ENCODE assay signal across 8 cellular contexts in the genomic region with DNA sequence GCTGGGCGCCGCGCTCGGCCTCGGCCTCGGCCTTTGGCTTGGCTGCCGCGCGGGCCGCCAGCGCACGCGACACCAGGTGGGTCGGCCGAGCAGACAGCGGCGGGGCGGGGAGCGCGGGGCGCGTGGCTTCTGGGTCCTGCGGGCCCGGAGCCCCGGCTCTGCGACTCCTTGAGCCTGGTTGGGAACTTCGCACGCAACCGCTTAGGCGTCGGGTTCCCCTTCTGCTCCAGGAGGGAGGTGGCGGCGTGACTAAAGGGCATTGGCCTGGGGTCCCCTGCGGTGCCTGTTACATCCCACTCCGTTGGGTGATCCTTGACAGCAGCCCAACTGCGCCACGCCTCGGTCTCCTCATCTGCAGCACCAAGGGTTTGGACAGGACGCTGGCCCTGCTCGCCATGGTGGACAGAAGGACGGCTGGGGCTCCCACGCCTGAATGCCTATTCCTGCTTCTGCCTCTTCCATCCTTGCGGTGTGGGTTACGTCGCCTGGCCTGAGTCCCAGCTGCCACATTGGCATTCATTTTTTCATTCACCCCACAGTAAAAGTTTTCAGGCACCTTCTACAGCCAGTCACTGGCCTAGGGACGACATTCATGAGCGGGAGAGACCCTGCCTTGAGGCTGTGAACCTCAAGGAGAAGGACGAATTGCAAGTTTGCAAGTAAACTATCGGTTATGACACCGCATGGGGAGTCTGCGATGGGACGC. TPM values are rescaled to one million over a fixed set of nuclear protein-coding genes. Genes with fewer than 3 reads are reported as not detected.
DNase-seq lines count a peak whose midpoint lies in the region; ATAC-seq and TF ChIP-seq lines count a peak whose summit lies in the region.

No MANE protein-coding gene starts in this region.

- no peak for TF ChIP-seq POLR2A in heart left ventricle (IDR thresholded peaks at IDR 0.05)

- H3K36me3 Mint-ChIP-seq in natural killer cell treated with Interleukin-12 subunit alpha and Interleukin-12 subunit beta and Interleukin-15 and Interleukin-18, amount 100 ng/mL, for 72 hours, result peaks cover 7% of the 10 kb centered on the region
- H3K36me3 Mint-ChIP-seq in natural killer cell (no peaks in the 10 kb centered on the region), WTC11 (peaks cover 13% of the 10 kb centered on the region)

- peaks cover 37 to 39% of the 10 kb centered on the region in 2 donors for H3K27me3 Mint-ChIP-seq in natural killer cell treated with Interleukin-12 subunit alpha and Interleukin-12 subunit beta and Interleukin-15 and Interleukin-18, amount 100 ng/mL, for 72 hours
- H3K27me3 Mint-ChIP-seq in natural killer cell (ENCODE audit: low read depth in 2 of 2) (peaks cover 45 to 60% of the 10 kb centered on the region in 2 donors), WTC11 (ENCODE audit: low read depth) (peaks cover 59% of the 10 kb centered on the region)

- H3K9ac ChIP-seq in skeletal muscle tissue (ENCODE audit: low read depth in 1 of 3, low read length in 3 of 3), result peak overlapping the region in 2 of 3 donors; percentile 20 to 40

- no peak overlapping the region for H3K27ac Mint-ChIP-seq in natural killer cell treated with Interleukin-12 subunit alpha and Interleukin-12 subunit beta and Interleukin-15 and Interleukin-18, amount 100 ng/mL, for 72 hours
- H3K27ac Mint-ChIP-seq in natural killer cell, result no peak overlapping the region
- H3K27ac Mint-ChIP-seq in WTC11, result no peak overlapping the region

- WGBS in heart left ventricle, 4 donors, result 13 to 22% (median 15%) methylated on average over 34 to 52 of the region's 52 CpGs

- peak overlapping the region in 5 of 12 donors; percentile 14 to 75 (median 27) for H3K27ac ChIP-seq in heart left ventricle
- no peak overlapping the region for H3K27ac ChIP-seq in skeletal muscle tissue (ENCODE audit: low read depth, low read length)

- DNase-seq in natural killer cell treated with Interleukin-12 subunit alpha and Interleukin-12 subunit beta and Interleukin-15 and Interleukin-18, amount 100 ng/mL, for 72 hours (ENCODE audit: low spot score), result no peak
- DNase-seq in natural killer cell, result no peak
- DNase-seq in WTC11 (ENCODE audit: low spot score), result peak; percentile 49
- peak in 3 of 5 donors; percentile 17 to 38 (median 33) for DNase-seq in heart left ventricle
- no peak for DNase-seq in germinal center (ENCODE audit: low spot score)

- intact Hi-C loops in natural killer cell (cut with micrococcal nuclease), result no loop called here
- intact Hi-C loops in heart left ventricle (cut with DNase I), result no loop called here

- H3K4me3 ChIP-seq in heart left ventricle, result peak overlapping the region in 11 of 12 donors; percentile 27 to 75 (median 59)
- peak overlapping the region; percentile 49 to 67 (median 63) for H3K4me3 ChIP-seq in skeletal muscle tissue (ENCODE audit: low read length in 3 of 3)

- no peaks in the 10 kb centered on the region for H3K9me3 Mint-ChIP-seq in natural killer cell treated with Interleukin-12 subunit alpha and Interleukin-12 subunit beta and Interleukin-15 and Interleukin-18, amount 100 ng/mL, for 72 hours
- H3K9me3 Mint-ChIP-seq in natural killer cell, result no peaks in the 10 kb centered on the region
- peaks cover 7% of the 10 kb centered on the region for H3K9me3 Mint-ChIP-seq in WTC11

- H3K4me3 Mint-ChIP-seq in natural killer cell treated with Interleukin-12 subunit alpha and Interleukin-12 subunit beta and Interleukin-15 and Interleukin-18, amount 100 ng/mL, for 72 hours, result peak overlapping the region; percentile 66
- no peak overlapping the region for H3K4me3 Mint-ChIP-seq in natural killer cell
- peak overlapping the region; percentile 72 for H3K4me3 Mint-ChIP-seq in WTC11

- H3K36me3 ChIP-seq in heart left ventricle (peaks cover 0 to 8% (median 0%) of the 10 kb centered on the region in 9 donors), skeletal muscle tissue (ENCODE audit: control insufficient read depth in 3 of 3, insufficient read depth in 3 of 3, low read length in 3 of 3) (no peaks in the 10 kb centered on the region)

- POLR2A ChIA-PET in WTC11 (lab: Charles Lee), result no interaction called here

- TF ChIP-seq CTCF in natural killer cell (IDR thresholded peaks at IDR 0.05) (no peak), WTC11 (IDR thresholded peaks at IDR 0.05) (no peak), heart left ventricle (IDR thresholded peaks at IDR 0.05) (no peak)

- H3K4me1 Mint-ChIP-seq in natural killer cell treated with Interleukin-12 subunit alpha and Interleukin-12 subunit beta and Interleukin-15 and Interleukin-18, amount 100 ng/mL, for 72 hours (ENCODE audit: low read depth in 2 of 2), result peaks cover 4 to 25% of the 10 kb centered on the region in 2 donors
- H3K4me1 Mint-ChIP-seq in natural killer cell (peaks cover 0 to 15% of the 10 kb centered on the region in 2 donors), WTC11 (peaks cover 19% of the 10 kb centered on the region)

- CTCF ChIA-PET in WTC11 (lab: Charles Lee), result interaction anchor here (0.6 kb wide), 2 partner anchors 41 to 254 kb away, joined by 4 to 5 read pairs; no protein-coding TSS in a partner anchor

- peaks cover 0 to 20% (median 7%) of the 10 kb centered on the region in 12 donors for H3K9me3 ChIP-seq in heart left ventricle
- peaks cover 0 to 4% (median 0%) of the 10 kb centered on the region in 3 donors for H3K9me3 ChIP-seq in skeletal muscle tissue (ENCODE audit: control insufficient read depth in 3 of 3, low read length in 3 of 3)

- H3K27me3 ChIP-seq in heart left ventricle (peaks cover 0 to 44% (median 8%) of the 10 kb centered on the region in 9 donors), skeletal muscle tissue (ENCODE audit: control insufficient read depth in 3 of 3, insufficient read depth in 3 of 3, low read length in 3 of 3) (peaks cover 17 to 34% (median 26%) of the 10 kb centered on the region in 3 donors)

- no peak for ATAC-seq in natural killer cell treated with Interleukin-12 subunit alpha and Interleukin-12 subunit beta and Interleukin-15 and Interleukin-18, amount 100 ng/mL, for 72 hours
- ATAC-seq in natural killer cell (no peak), WTC11 (peak; percentile 9), heart left ventricle (peak in 1 of 4 donors; percentile 4), HG02763 (IDR thresholded peaks at IDR 0.05; ENCODE audit: unreplicated experiment) (no peak), GM18870 (IDR thresholded peaks at IDR 0.05; ENCODE audit: unreplicated experiment) (no peak)

- peaks cover 0 to 44% (median 18%) of the 10 kb centered on the region in 12 donors for H3K4me1 ChIP-seq in heart left ventricle
- H3K4me1 ChIP-seq in skeletal muscle tissue (ENCODE audit: control insufficient read depth in 3 of 3, insufficient read depth in 3 of 3, low read length in 3 of 3), result peaks cover 17 to 18% (median 17%) of the 10 kb centered on the region in 3 donors

TF ChIP-seq in WTC11, 78 proteins besides CTCF, POLR2A, EP300 and RAD21 (continues in another document):
- TF ChIP-seq ARID4B (CRISPR knock-in tag; IDR thresholded peaks at IDR 0.05; ENCODE audit: borderline replicate concordance), result no peak

RNA-seq across cellular contexts. Expression of gene EVC, which starts 0.6 kb away (rescaled TPM):
- total RNA-seq in natural killer cell treated with Interleukin-12 subunit alpha and Interleukin-12 subunit beta and Interleukin-15 and Interleukin-18, amount 100 ng/mL, for 72 hours, result 1 to 10 TPM in 1 of 2 donors, not detected in 1; 7.2 TPM
- total RNA-seq in natural killer cell (1 to 10 TPM in 1 of 3 donors, under 1 TPM in 2; 0.18 to 2.9 (median 0.42) TPM), WTC11 (2021) (10.4 to 14.0 TPM (median 12.5 TPM) in 3 replicates), heart left ventricle (10 to 100 TPM in 1 of 9 donors, 1 to 10 TPM in 8; 3.1 to 11.3 (median 4.2) TPM), skeletal muscle tissue (19.8 TPM)
- polyA plus RNA-seq in heart left ventricle, result 1 to 10 TPM; 2.4 to 2.6 TPM

RNA-seq across cellular contexts. Expression of gene EVC2, which starts 3.3 kb away (rescaled TPM):
- 1 to 10 TPM in 1 of 2 donors, under 1 TPM in 1; 0.12 to 4.4 TPM for total RNA-seq in natural killer cell treated with Interleukin-12 subunit alpha and Interleukin-12 subunit beta and Interleukin-15 and Interleukin-18, amount 100 ng/mL, for 72 hours
- total RNA-seq in natural killer cell (1 to 10 TPM in 2 of 3 donors, under 1 TPM in 1; 0.20 to 2.6 (median 1.5) TPM), WTC11 (2021) (4.8 to 6.3 TPM (median 5.8 TPM) in 3 replicates), heart left ventricle (1 to 10 TPM in 4 of 9 donors, under 1 TPM in 5; 0.46 to 3.1 (median 0.99) TPM), skeletal muscle tissue (5.2 TPM)
- under 1 TPM; 0.89 to 0.95 TPM for polyA plus RNA-seq in heart left ventricle

Comparison
In these comparisons a context has a peak if more than half of its experiments do, and no peak if none do; other contexts are left out.
1. DNase-seq: peak in WTC11 (single experiment) and heart left ventricle (3 of 5); none in natural killer cell treated with Interleukin-12 subunit alpha and Interleukin-12 subunit beta and Interleukin-15 and Interleukin-18, amount 100 ng/mL, for 72 hours (single experiment), natural killer cell (single experiment) and germinal center (single experiment).